ENCODE assay signal across 11 cellular contexts in the genomic region with DNA sequence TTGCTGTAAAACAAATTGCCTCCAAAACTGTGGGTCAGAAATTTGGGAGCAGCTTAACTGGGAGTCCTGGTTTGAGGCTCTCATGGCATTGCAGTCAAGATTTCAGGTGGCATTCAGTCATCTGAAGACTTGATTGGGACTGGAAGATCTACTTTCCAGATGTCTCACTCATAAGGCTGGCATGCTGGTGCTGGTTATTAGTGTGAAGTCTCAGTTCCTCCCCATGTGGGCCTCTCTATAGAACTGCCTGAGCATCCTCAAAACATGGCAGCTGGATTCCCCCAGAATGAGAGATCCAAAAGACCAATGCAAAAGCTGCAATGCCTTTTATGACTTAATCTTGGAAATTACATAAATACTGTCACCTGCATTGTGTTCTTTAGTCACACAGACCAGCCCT. TPM values are rescaled to one million over a fixed set of nuclear protein-coding genes. Genes with fewer than 3 reads are reported as not detected.
A peak's percentile ranks its signal among the peaks of the same experiment; 100 is the strongest.
DNase-seq lines count a peak whose midpoint lies in the region; ATAC-seq, FAIRE-seq and TF ChIP-seq lines count a peak whose summit lies in the region.
"Had no signal": no experiment of that assay in that cellular context is flagged by ENCODE, and none has a peak within 500 bp of the region (broad histone marks: within the 10 kb centered on the region; RNA-seq: fewer than 3 reads in every experiment).

No MANE protein-coding gene starts in this region.

- intact Hi-C loops in cardiac septum (cut with DNase I) = loop anchor here (10.0 kb wide), 1 partner anchor 274 kb away; no protein-coding TSS in a partner anchor

- no peak overlapping the region for H3K4me3 Mint-ChIP-seq in endothelial cell (ENCODE audit: unreplicated experiment)
- H3K4me3 Mint-ChIP-seq: T-helper 17 cell had no signal

- TF ChIP-seq CTCF in endothelial cell (IDR thresholded peaks at IDR 0.05; ENCODE audit: unreplicated experiment) = no peak

- peak; percentile 46 for FAIRE-seq in GM18507 (lab: Jason Lieb, UNC)
- peak; percentile 18 for FAIRE-seq in GM19239 (lab: Jason Lieb, UNC)

- no peaks in the 10 kb centered on the region for H3K9me3 Mint-ChIP-seq in endothelial cell (ENCODE audit: unreplicated experiment)

- H3K27ac Mint-ChIP-seq in endothelial cell (ENCODE audit: unreplicated experiment) = no peak overlapping the region
- H3K27ac Mint-ChIP-seq: T-helper 17 cell had no signal

- DNase-seq in GM18507 (ENCODE audit: extremely low spot score, insufficient read length, low read depth) (no peak), GM19239 (ENCODE audit: insufficient read length, low spot score) (no peak), NCI-H146 (lab: John Stamatoyannopoulos, UW) (peak; percentile 39), AML-193 (lab: John Stamatoyannopoulos, UW) (no peak), endothelial cell (ENCODE audit: low spot score) (no peak), cardiac septum (ENCODE audit: low spot score) (no peak)
- no peak for DNase-seq in NK-92 treated with Interleukin-12 subunit alpha and Interleukin-12 subunit beta, amount 100 ng/mL, for 24 hours (lab: John Stamatoyannopoulos, UW)
- DNase-seq: cortex of kidney, mammary epithelial cell, T-helper 17 cell had no signal

- peak; percentile 84 for ATAC-seq in HG02884 (IDR thresholded peaks at IDR 0.05; ENCODE audit: unreplicated experiment)
- ATAC-seq: T-helper 17 cell had no signal

- peaks cover 12% of the 10 kb centered on the region for H3K4me1 Mint-ChIP-seq in endothelial cell (ENCODE audit: unreplicated experiment)

- H3K36me3 Mint-ChIP-seq in endothelial cell (ENCODE audit: low read depth, unreplicated experiment) = peaks cover 6% of the 10 kb centered on the region

- peaks cover 1% of the 10 kb centered on the region for H3K27me3 Mint-ChIP-seq in endothelial cell (ENCODE audit: unreplicated experiment)
- H3K27me3 Mint-ChIP-seq: T-helper 17 cell had no signal

RNA-seq across cellular contexts. Expression of gene HERPUD2, which starts 6.4 kb away (rescaled TPM):
- 41.0 TPM for total RNA-seq in endothelial cell (ENCODE audit: unreplicated experiment)
- 17.5 TPM for total RNA-seq in cardiac septum
